In the genomic region with DNA sequence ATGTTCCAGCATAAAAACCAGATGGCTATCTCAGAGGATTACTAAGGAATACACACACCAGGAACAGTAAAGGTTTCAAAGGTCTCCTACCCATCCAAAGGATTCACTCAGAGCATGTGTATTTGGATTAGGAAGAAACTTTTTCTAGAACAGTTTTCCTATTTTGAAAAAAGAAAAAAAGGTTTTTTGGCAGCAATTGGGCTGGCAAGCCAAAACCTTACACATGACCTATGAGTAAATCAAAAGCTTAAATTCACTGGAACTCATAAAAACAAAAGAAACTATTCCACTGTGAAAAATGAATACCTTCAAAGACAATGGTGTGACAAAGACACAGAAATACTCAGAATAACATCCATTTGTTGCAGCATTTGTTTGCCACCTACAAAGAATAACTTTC, we compare ENCODE assay signal across 22 cellular contexts. TPM values are rescaled to one million over a fixed set of nuclear protein-coding genes. Genes with fewer than 3 reads are reported as not detected.
DNase-seq lines count a peak whose midpoint lies in the region; ATAC-seq, FAIRE-seq and TF ChIP-seq lines count a peak whose summit lies in the region.
"Had no signal": no experiment of that assay in that cellular context is flagged by ENCODE, and none has a peak within 500 bp of the region (broad histone marks: within the 10 kb centered on the region; RNA-seq: fewer than 3 reads in every experiment).

No MANE protein-coding gene starts in this region.

- H3K9me3 Mint-ChIP-seq in stimulated activated naive CD8-positive, alpha-beta T cell treated with anti-CD3 and anti-CD28 coated beads, Interleukin-15, Interleukin-2, amounts not matched to agents 100 ng/mL and 50 ng/mL, for 24 hours = peaks cover 4% of the 10 kb centered on the region
- H3K9me3 Mint-ChIP-seq in astrocyte (ENCODE audit: unreplicated experiment) (no peaks in the 10 kb centered on the region), WTC11 (peaks cover 4% of the 10 kb centered on the region; the same call in 1 of the 2 replicates)
- H3K9me3 Mint-ChIP-seq: activated T-helper 1 cell treated with anti-CD3 and anti-CD28 coated beads, Interleukin-12 subunit alpha, Interleukin-12 subunit beta, Interleukin-2, Interleukin-4 antibody, amounts not matched to agents 30 ng/mL and 10 ng/mL and 1 ng/mL, durations not matched to agents 14 hours and 24 hours and 36 hours had no signal

- POLR2A ChIA-PET in WTC11 (lab: Charles Lee) = interaction anchor here (1.1 kb wide), 1 partner anchor 9 kb away, joined by 3 read pairs; a partner anchor contains a TSS

- no peaks in the 10 kb centered on the region for H3K79me2 ChIP-seq in astrocyte (ENCODE audit: insufficient read depth, low read length)

- H2AFZ ChIP-seq in astrocyte (ENCODE audit: low read depth, low read length) = no peak overlapping the region

- peaks cover 16% of the 10 kb centered on the region for H3K36me3 Mint-ChIP-seq in stimulated activated naive CD8-positive, alpha-beta T cell treated with anti-CD3 and anti-CD28 coated beads, Interleukin-15, Interleukin-2, amounts not matched to agents 100 ng/mL and 50 ng/mL, for 24 hours (ENCODE audit: low read depth)
- H3K36me3 Mint-ChIP-seq in astrocyte (ENCODE audit: low read depth, unreplicated experiment) (peaks cover 3% of the 10 kb centered on the region), WTC11 (no peaks in the 10 kb centered on the region)

- ATAC-seq in stimulated activated naive CD8-positive, alpha-beta T cell treated with anti-CD3 and anti-CD28 coated beads, Interleukin-15, Interleukin-2, amounts not matched to agents 100 U/mL and 50 U/mL, for 24 hours = no peak
- ATAC-seq in WTC11 (no peak), GM21576 (IDR thresholded peaks at IDR 0.05; ENCODE audit: unreplicated experiment) (no peak), GM21360 (IDR thresholded peaks at IDR 0.05; ENCODE audit: unreplicated experiment) (no peak)
- ATAC-seq: activated naive CD8-positive, alpha-beta T cell treated with anti-CD3 and anti-CD28 coated beads, Interleukin-2, amount 50 U/mL, for 24 hours; left lung had no signal

- H3K27ac Mint-ChIP-seq in stimulated activated naive CD8-positive, alpha-beta T cell treated with anti-CD3 and anti-CD28 coated beads, Interleukin-15, Interleukin-2, amounts not matched to agents 100 ng/mL and 50 ng/mL, for 24 hours = peak overlapping the region; percentile 68
- H3K27ac Mint-ChIP-seq in astrocyte (ENCODE audit: unreplicated experiment) = no peak overlapping the region
- no peak overlapping the region for H3K27ac Mint-ChIP-seq in WTC11
- H3K27ac Mint-ChIP-seq: activated T-helper 1 cell treated with anti-CD3 and anti-CD28 coated beads, Interleukin-12 subunit alpha, Interleukin-12 subunit beta, Interleukin-2, Interleukin-4 antibody, amounts not matched to agents 30 ng/mL and 10 ng/mL and 1 ng/mL, durations not matched to agents 14 hours and 24 hours and 36 hours had no signal

- H3K27ac ChIP-seq in astrocyte (ENCODE audit: low read depth, low read length) (no peak overlapping the region), caudate nucleus (ENCODE audit: low read depth, low read length) (no peak overlapping the region)
- H3K27ac ChIP-seq: esophagus muscularis mucosa, left lung, right atrium auricular region, SJSA1, WERI-Rb-1 had no signal

- no peaks in the 10 kb centered on the region for H4K20me1 ChIP-seq in astrocyte (ENCODE audit: insufficient read depth, low read length)

- CTCF ChIA-PET in WTC11 (lab: Charles Lee) = interaction anchor here (0.6 kb wide), 1 partner anchor 64 kb away, joined by 3 read pairs; no protein-coding TSS in a partner anchor

- H3K4me1 ChIP-seq in astrocyte (ENCODE audit: insufficient read depth, low read length) = peaks cover 17% of the 10 kb centered on the region
- H3K4me1 ChIP-seq: left lung, right atrium auricular region had no signal

- no peak overlapping the region for H3K9ac ChIP-seq in astrocyte (ENCODE audit: low read length)

- H3K4me3 ChIP-seq in astrocyte (ENCODE audit: insufficient read depth, low read depth, low read length) = no peak overlapping the region
- H3K4me3 ChIP-seq: esophagus muscularis mucosa, left lung, right atrium auricular region, SJSA1, thoracic aorta had no signal

- H3K4me2 ChIP-seq in astrocyte (ENCODE audit: low read length) = peak overlapping the region; percentile 27

- H3K36me3 ChIP-seq in astrocyte (ENCODE audit: insufficient read depth, low read length) = no peaks in the 10 kb centered on the region
- H3K36me3 ChIP-seq: esophagus muscularis mucosa, left lung, right atrium auricular region, SJSA1, thoracic aorta, WERI-Rb-1 had no signal

- peaks cover 79% of the 10 kb centered on the region for H3K4me1 Mint-ChIP-seq in stimulated activated naive CD8-positive, alpha-beta T cell treated with anti-CD3 and anti-CD28 coated beads, Interleukin-15, Interleukin-2, amounts not matched to agents 100 ng/mL and 50 ng/mL, for 24 hours (ENCODE audit: low read depth)
- H3K4me1 Mint-ChIP-seq in astrocyte (ENCODE audit: low read depth, unreplicated experiment) (peaks cover 12% of the 10 kb centered on the region), WTC11 (peaks cover 11% of the 10 kb centered on the region)

- no peak for TF ChIP-seq CTCF in astrocyte (IDR thresholded peaks at IDR 0.05; ENCODE audit: insufficient read depth, low read depth, low read length)
- TF ChIP-seq CTCF in WTC11 (IDR thresholded peaks at IDR 0.05) = no peak

- no peak for FAIRE-seq in astrocyte (lab: Jason Lieb, UNC)

- DNase-seq in stimulated activated naive CD8-positive, alpha-beta T cell treated with anti-CD3 and anti-CD28 coated beads, Interleukin-15, Interleukin-2, amounts not matched to agents 100 U/mL and 50 U/mL, for 24 hours = no peak
- DNase-seq in astrocyte (ENCODE audit: low read depth) (peak; percentile 14), iris pigment epithelial cell (ENCODE audit: low read depth) (peak; percentile 18), WTC11 (ENCODE audit: low spot score) (no peak), caudate nucleus (lab: John Stamatoyannopoulos, UW) (no peak)
- DNase-seq: activated naive CD8-positive, alpha-beta T cell treated with anti-CD3 and anti-CD28 coated beads, Interleukin-2, amount 50 U/mL, for 24 hours; central memory CD4-positive, alpha-beta T cell; COR-L47; effector CD4-positive, alpha-beta T cell; left lung; NCI-H146; NCI-H226; stimulated activated CD4-positive, alpha-beta T cell treated with anti-CD3 and anti-CD28 coated beads, Interleukin-15, amount 100 ng/mL, for 24 hours; WERI-Rb-1 had no signal

- no peaks in the 10 kb centered on the region for H3K9me3 ChIP-seq in astrocyte (ENCODE audit: insufficient read depth, low read depth, low read length)
- H3K9me3 ChIP-seq: esophagus muscularis mucosa, left lung, right atrium auricular region, SJSA1, thoracic aorta had no signal

- H3K27me3 ChIP-seq in astrocyte (ENCODE audit: insufficient read depth, low read length) = no peaks in the 10 kb centered on the region
- H3K27me3 ChIP-seq: esophagus muscularis mucosa, left lung, right atrium auricular region, SJSA1 had no signal

- no peaks in the 10 kb centered on the region for H3K27me3 Mint-ChIP-seq in stimulated activated naive CD8-positive, alpha-beta T cell treated with anti-CD3 and anti-CD28 coated beads, Interleukin-15, Interleukin-2, amounts not matched to agents 100 ng/mL and 50 ng/mL, for 24 hours
- H3K27me3 Mint-ChIP-seq in astrocyte (ENCODE audit: low read depth, unreplicated experiment) (no peaks in the 10 kb centered on the region), WTC11 (ENCODE audit: low read depth) (no peaks in the 10 kb centered on the region)
- H3K27me3 Mint-ChIP-seq: activated naive CD8-positive, alpha-beta T cell treated with anti-CD3 and anti-CD28 coated beads, Interleukin-2, amount 50 U/mL, for 24 hours had no signal

- no peak overlapping the region for H3K4me3 Mint-ChIP-seq in stimulated activated naive CD8-positive, alpha-beta T cell treated with anti-CD3 and anti-CD28 coated beads, Interleukin-15, Interleukin-2, amounts not matched to agents 100 ng/mL and 50 ng/mL, for 24 hours
- H3K4me3 Mint-ChIP-seq in astrocyte (ENCODE audit: unreplicated experiment) (no peak overlapping the region), WTC11 (no peak overlapping the region)
- H3K4me3 Mint-ChIP-seq: activated naive CD8-positive, alpha-beta T cell treated with anti-CD3 and anti-CD28 coated beads, Interleukin-2, amount 50 U/mL, for 24 hours; activated T-helper 1 cell treated with anti-CD3 and anti-CD28 coated beads, Interleukin-12 subunit alpha, Interleukin-12 subunit beta, Interleukin-2, Interleukin-4 antibody, amounts not matched to agents 30 ng/mL and 10 ng/mL and 1 ng/mL, durations not matched to agents 14 hours and 24 hours and 36 hours had no signal

TF ChIP-seq in WTC11, 78 proteins besides CTCF, POLR2A, EP300 and RAD21 (continues in another document):
- TF ChIP-seq PRRX2 (CRISPR knock-in tag; IDR thresholded peaks at IDR 0.05) = no peak
- TF ChIP-seq, protein P1, sequence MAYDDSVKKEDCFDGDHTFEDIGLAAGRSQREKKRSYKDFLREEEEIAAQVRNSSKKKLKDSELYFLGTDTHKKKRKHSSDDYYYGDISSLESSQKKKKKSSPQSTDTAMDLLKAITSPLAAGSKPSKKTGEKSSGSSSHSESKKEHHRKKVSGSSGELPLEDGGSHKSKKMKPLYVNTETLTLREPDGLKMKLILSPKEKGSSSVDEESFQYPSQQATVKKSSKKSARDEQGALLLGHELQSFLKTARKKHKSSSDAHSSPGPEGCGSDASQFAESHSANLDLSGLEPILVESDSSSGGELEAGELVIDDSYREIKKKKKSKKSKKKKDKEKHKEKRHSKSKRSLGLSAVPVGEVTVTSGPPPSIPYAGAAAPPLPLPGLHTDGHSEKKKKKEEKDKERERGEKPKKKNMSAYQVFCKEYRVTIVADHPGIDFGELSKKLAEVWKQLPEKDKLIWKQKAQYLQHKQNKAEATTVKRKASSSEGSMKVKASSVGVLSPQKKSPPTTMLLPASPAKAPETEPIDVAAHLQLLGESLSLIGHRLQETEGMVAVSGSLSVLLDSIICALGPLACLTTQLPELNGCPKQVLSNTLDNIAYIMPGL (CRISPR knock-in tag; IDR thresholded peaks at IDR 0.05) = no peak
- TF ChIP-seq, protein P2, sequence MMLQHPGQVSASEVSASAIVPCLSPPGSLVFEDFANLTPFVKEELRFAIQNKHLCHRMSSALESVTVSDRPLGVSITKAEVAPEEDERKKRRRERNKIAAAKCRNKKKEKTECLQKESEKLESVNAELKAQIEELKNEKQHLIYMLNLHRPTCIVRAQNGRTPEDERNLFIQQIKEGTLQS (CRISPR knock-in tag; conservative IDR thresholded peaks at IDR 0.05) = no peak
- no peak for TF ChIP-seq ZNF671 (CRISPR knock-in tag; IDR thresholded peaks at IDR 0.05)

RNA-seq across cellular contexts. Expression of a gene that starts 9.6 kb away (rescaled TPM):
- total RNA-seq in astrocyte (2.2 and 2.7 TPM in 2 replicates), WTC11 (2021) (2.7 to 3.6 TPM (median 2.7 TPM) in 3 replicates)

Comparison
In these comparisons a context has a peak if more than half of its experiments do, and no peak if none do; other contexts are left out.
1. DNase-seq: peak in astrocyte (single experiment) and iris pigment epithelial cell (single experiment); none in stimulated activated naive CD8-positive, alpha-beta T cell treated with anti-CD3 and anti-CD28 coated beads, Interleukin-15, Interleukin-2, amounts not matched to agents 100 U/mL and 50 U/mL, for 24 hours (single experiment), WTC11 (single experiment) and caudate nucleus (0 of 61).